Comparison of ENCODE assay signal across 34 cellular contexts in the genomic region with DNA sequence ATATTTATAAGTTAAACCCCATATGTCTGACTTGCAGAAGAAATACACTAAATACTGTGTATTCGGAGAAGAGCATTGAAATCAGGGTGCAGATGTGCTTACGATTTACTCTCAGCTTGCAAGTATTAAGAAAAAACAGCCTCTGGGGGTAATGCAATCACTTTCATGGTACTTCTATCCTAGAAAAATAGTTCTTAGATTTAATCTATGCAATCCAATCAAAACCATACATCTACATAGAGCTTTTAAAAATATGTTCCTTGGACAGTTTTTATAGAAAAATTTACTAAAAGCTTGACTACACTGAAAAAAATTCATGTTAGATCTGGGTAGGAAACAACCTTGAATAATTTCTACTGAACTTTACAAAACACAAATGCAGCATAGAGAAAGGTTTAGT.
"Had no signal": no experiment of that assay in that cellular context is flagged by ENCODE, and none has a peak within 500 bp of the region (broad histone marks: within the 10 kb centered on the region; RNA-seq: fewer than 3 reads in every experiment).

No MANE protein-coding gene starts in this region.

- H3K27me3 ChIP-seq: ascending aorta, cardiac muscle cell, SJCRH30 had no signal

- H3K4me3 ChIP-seq: ascending aorta, cardiac muscle cell, K562, SJCRH30 had no signal

- DNase-seq: activated B cell treated with CpG ODN at 0.5 μM for 24 hours; activated CD4-positive, alpha-beta memory T cell treated with anti-CD3 and anti-CD28 coated beads, Interleukin-2, amount 10 ng/mL, durations not matched to agents 7 days and 5 days; activated CD4-positive, alpha-beta T cell treated with anti-CD3 and anti-CD28 coated beads for 48 hours; activated CD4-positive, CD25-positive, alpha-beta regulatory T cell treated with anti-CD3 and anti-CD28 coated beads, Interleukin-2, amount 50 U/mL, for 72 hours; activated CD8-positive, alpha-beta memory T cell treated with anti-CD3 and anti-CD28 coated beads for 24 hours; activated CD8-positive, alpha-beta memory T cell treated with anti-CD3 and anti-CD28 coated beads, Interleukin-2, amount 10 ng/mL, durations not matched to agents 7 days and 5 days; activated CD8-positive, alpha-beta memory T cell treated with anti-CD3 and anti-CD28 coated beads, Interleukin-2, amount 50 U/mL, for 48 hours; activated effector memory CD4-positive, alpha-beta T cell treated with Interleukin-2 at 50 U/mL for 16 hours; activated naive CD4-positive, alpha-beta T cell treated with anti-CD3 and anti-CD28 coated beads, Interleukin-2, amount 10 ng/mL, durations not matched to agents 7 days and 5 days; activated naive CD8-positive, alpha-beta T cell treated with anti-CD3 and anti-CD28 coated beads, Interleukin-2, amount 50 U/mL, for 24 hours; activated T-cell treated with anti-CD3 and anti-CD28 coated beads, Interleukin-2, amount 50 U/mL, for 48 hours; amniotic stem cell; NCI-H1092 treated with DMSO at 0.1 percent for 48 hours; NCI-H1417; NCI-H146; NCI-H187; NCI-H2029 treated with DMSO at 0.1 percent for 48 hours; NCI-H2107; NCI-H2171; NCI-H510A treated with DMSO at 0.1 percent for 48 hours; NCI-H526 treated with DMSO at 0.1 percent for 48 hours; NCI-H82; SHP77; SJCRH30; SW 1271; T-helper 1 cell; T-helper 2 cell; T-helper 9 cell had no signal

- H3K27ac ChIP-seq: ascending aorta, cardiac muscle cell, SJCRH30, VCaP had no signal

- H3K36me3 ChIP-seq: ascending aorta, cardiac muscle cell, SJCRH30 had no signal

- H3K4me3 Mint-ChIP-seq: activated B cell treated with CpG ODN at 0.5 μM for 24 hours; activated CD4-positive, alpha-beta memory T cell treated with anti-CD3 and anti-CD28 coated beads, Interleukin-2, amount 10 ng/mL, durations not matched to agents 7 days and 5 days; activated CD8-positive, alpha-beta memory T cell treated with anti-CD3 and anti-CD28 coated beads, Interleukin-2, amount 10 ng/mL, durations not matched to agents 7 days and 5 days; activated naive CD4-positive, alpha-beta T cell treated with anti-CD3 and anti-CD28 coated beads, Interleukin-2, amount 10 ng/mL, durations not matched to agents 7 days and 5 days; activated naive CD8-positive, alpha-beta T cell; activated naive CD8-positive, alpha-beta T cell treated with anti-CD3 and anti-CD28 coated beads, Interleukin-2, amount 50 U/mL, for 24 hours had no signal

- ATAC-seq: activated CD8-positive, alpha-beta memory T cell treated with anti-CD3 and anti-CD28 coated beads, Interleukin-2, amount 10 ng/mL, durations not matched to agents 7 days and 5 days; activated naive CD8-positive, alpha-beta T cell treated with anti-CD3 and anti-CD28 coated beads, Interleukin-2, amount 50 U/mL, for 24 hours; K562; Panc1 had no signal

- H3K36me3 Mint-ChIP-seq: activated CD8-positive, alpha-beta memory T cell treated with anti-CD3 and anti-CD28 coated beads, Interleukin-2, amount 10 ng/mL, durations not matched to agents 7 days and 5 days; activated naive CD4-positive, alpha-beta T cell treated with anti-CD3 and anti-CD28 coated beads, Interleukin-2, amount 10 ng/mL, durations not matched to agents 7 days and 5 days; activated naive CD8-positive, alpha-beta T cell had no signal

- H3K27me3 Mint-ChIP-seq: activated B cell treated with CpG ODN at 0.5 μM for 24 hours; activated CD4-positive, alpha-beta memory T cell treated with anti-CD3 and anti-CD28 coated beads, Interleukin-2, amount 10 ng/mL, durations not matched to agents 7 days and 5 days; activated CD8-positive, alpha-beta memory T cell treated with anti-CD3 and anti-CD28 coated beads, Interleukin-2, amount 10 ng/mL, durations not matched to agents 7 days and 5 days; activated naive CD4-positive, alpha-beta T cell treated with anti-CD3 and anti-CD28 coated beads, Interleukin-2, amount 10 ng/mL, durations not matched to agents 7 days and 5 days; activated naive CD8-positive, alpha-beta T cell; activated naive CD8-positive, alpha-beta T cell treated with anti-CD3 and anti-CD28 coated beads, Interleukin-2, amount 50 U/mL, for 24 hours had no signal

- H3K27ac Mint-ChIP-seq: activated B cell treated with CpG ODN at 0.5 μM for 24 hours; activated CD4-positive, alpha-beta memory T cell treated with anti-CD3 and anti-CD28 coated beads, Interleukin-2, amount 10 ng/mL, durations not matched to agents 7 days and 5 days; activated CD8-positive, alpha-beta memory T cell treated with anti-CD3 and anti-CD28 coated beads, Interleukin-2, amount 10 ng/mL, durations not matched to agents 7 days and 5 days; activated naive CD4-positive, alpha-beta T cell treated with anti-CD3 and anti-CD28 coated beads, Interleukin-2, amount 10 ng/mL, durations not matched to agents 7 days and 5 days; activated naive CD8-positive, alpha-beta T cell; activated naive CD8-positive, alpha-beta T cell treated with anti-CD3 and anti-CD28 coated beads, Interleukin-2, amount 50 U/mL, for 24 hours had no signal

- H3K9me3 ChIP-seq: ascending aorta, SJCRH30 had no signal

- H3K4me1 ChIP-seq: ascending aorta, SJCRH30 had no signal

- H3K9me3 Mint-ChIP-seq: activated CD4-positive, alpha-beta memory T cell treated with anti-CD3 and anti-CD28 coated beads, Interleukin-2, amount 10 ng/mL, durations not matched to agents 7 days and 5 days; activated naive CD4-positive, alpha-beta T cell treated with anti-CD3 and anti-CD28 coated beads, Interleukin-2, amount 10 ng/mL, durations not matched to agents 7 days and 5 days had no signal

- H3K4me1 Mint-ChIP-seq: activated B cell treated with CpG ODN at 0.5 μM for 24 hours; activated CD4-positive, alpha-beta memory T cell treated with anti-CD3 and anti-CD28 coated beads, Interleukin-2, amount 10 ng/mL, durations not matched to agents 7 days and 5 days; activated CD8-positive, alpha-beta memory T cell treated with anti-CD3 and anti-CD28 coated beads, Interleukin-2, amount 10 ng/mL, durations not matched to agents 7 days and 5 days; activated naive CD4-positive, alpha-beta T cell treated with anti-CD3 and anti-CD28 coated beads, Interleukin-2, amount 10 ng/mL, durations not matched to agents 7 days and 5 days; activated naive CD8-positive, alpha-beta T cell treated with anti-CD3 and anti-CD28 coated beads, Interleukin-2, amount 50 U/mL, for 24 hours had no signal
